In genomic region chr20:46350201-46350985, GRCh38 we compare ENCODE assay signal across 1 cellular context.
TF ChIP-seq lines count a peak whose summit lies in the region.

No MANE protein-coding gene starts in this region.

TF ChIP-seq in HepG2, 621 proteins besides CTCF, POLR2A, EP300 and RAD21:
- TF ChIP-seq ATF3 (CRISPR knock-in tag; IDR thresholded peaks at IDR 0.05) (0 out of 2 replicates have a peak, but pooled peaks have one; percentile 25), XBP1 (CRISPR knock-in tag; IDR thresholded peaks at IDR 0.05) (no peak), MED13 (CRISPR knock-in tag; IDR thresholded peaks at IDR 0.05) (no peak), POLR2G (IDR thresholded peaks at IDR 0.05; ENCODE audit: low read depth, low read length) (0 out of 2 replicates have a peak, but pooled peaks have one; percentile 1), NFIC (IDR thresholded peaks at IDR 0.05; ENCODE audit: low read length) (no peak), ZNF263 (CRISPR knock-in tag; IDR thresholded peaks at IDR 0.05) (peak; percentile 68), SP4 (CRISPR knock-in tag; IDR thresholded peaks at IDR 0.05) (0 out of 2 replicates have a peak, but pooled peaks have one; percentile 3), HNRNPLL (IDR thresholded peaks at IDR 0.05; ENCODE audit: low read depth, low read length, poor library complexity, severe bottlenecking) (peak; percentile 48), FOSL2 (CRISPR knock-in tag; IDR thresholded peaks at IDR 0.05) (0 out of 2 replicates have a peak, but pooled peaks have one; percentile 39), SP2 (CRISPR knock-in tag; IDR thresholded peaks at IDR 0.05) (no peak), AGO1 (IDR thresholded peaks at IDR 0.05; ENCODE audit: low read depth, low read length, poor library complexity, severe bottlenecking) (peak; percentile 50), AGO2 (optimal IDR thresholded peaks at IDR 0.05; ENCODE audit: low read depth, low read length) (peak; percentile 94), ZNF142 (CRISPR knock-in tag; IDR thresholded peaks at IDR 0.05) (no peak), ZNF883 (CRISPR knock-in tag; IDR thresholded peaks at IDR 0.05; ENCODE audit: not compliant biosample characterization) (peak; percentile 43), ZNF430 (CRISPR knock-in tag; IDR thresholded peaks at IDR 0.05) (peak; percentile 33; the same call in 1 of the 2 replicates), ATF4 (CRISPR knock-in tag; IDR thresholded peaks at IDR 0.05) (no peak), ZFX (CRISPR knock-in tag; IDR thresholded peaks at IDR 0.05; ENCODE audit: low read depth) (0 out of 2 replicates have a peak, but pooled peaks have one; percentile 19), NFAT5 (CRISPR knock-in tag; IDR thresholded peaks at IDR 0.05) (no peak), NFIB (CRISPR knock-in tag; IDR thresholded peaks at IDR 0.05; ENCODE audit: borderline replicate concordance) (peak; percentile 57; the same call in 1 of the 2 replicates), ZSCAN22 (CRISPR knock-in tag; IDR thresholded peaks at IDR 0.05) (no peak), TBL1XR1 (IDR thresholded peaks at IDR 0.05; ENCODE audit: borderline replicate concordance, low read length, partially characterized antibody) (no peak), MEF2D (CRISPR knock-in tag; IDR thresholded peaks at IDR 0.05) (no peak), ZFP36L2 (CRISPR knock-in tag; IDR thresholded peaks at IDR 0.05) (no peak), ZNF598 (CRISPR knock-in tag; IDR thresholded peaks at IDR 0.05; ENCODE audit: borderline replicate concordance) (peak; percentile 27; the same call in 1 of the 2 replicates), PCBP1 (IDR thresholded peaks at IDR 0.05; ENCODE audit: borderline replicate concordance, low read depth, low read length) (0 out of 2 replicates have a peak, but pooled peaks have one; percentile 37), ZBTB33 (CRISPR knock-in tag; IDR thresholded peaks at IDR 0.05) (peak; percentile 58; the same call in 1 of the 2 replicates), HNRNPL (IDR thresholded peaks at IDR 0.05; ENCODE audit: low read depth, low read length) (0 out of 2 replicates have a peak, but pooled peaks have one; percentile 53), IRF9 (CRISPR knock-in tag; IDR thresholded peaks at IDR 0.05; ENCODE audit: borderline replicate concordance) (0 out of 2 replicates have a peak, but pooled peaks have one; percentile 10), MTA1 (CRISPR knock-in tag; IDR thresholded peaks at IDR 0.05; ENCODE audit: borderline replicate concordance) (peak; percentile 32; the same call in 1 of the 2 replicates), CHCHD3 (CRISPR knock-in tag; IDR thresholded peaks at IDR 0.05) (0 out of 2 replicates have a peak, but pooled peaks have one; percentile 27), ZNF687 (CRISPR knock-in tag; IDR thresholded peaks at IDR 0.05) (peak; percentile 31), CREB1 (IDR thresholded peaks at IDR 0.05) (no peak), CREB1 (CRISPR knock-in tag; IDR thresholded peaks at IDR 0.05) (no peak)
